Comparison of ENCODE assay signal across 8 cellular contexts in the genomic region with DNA sequence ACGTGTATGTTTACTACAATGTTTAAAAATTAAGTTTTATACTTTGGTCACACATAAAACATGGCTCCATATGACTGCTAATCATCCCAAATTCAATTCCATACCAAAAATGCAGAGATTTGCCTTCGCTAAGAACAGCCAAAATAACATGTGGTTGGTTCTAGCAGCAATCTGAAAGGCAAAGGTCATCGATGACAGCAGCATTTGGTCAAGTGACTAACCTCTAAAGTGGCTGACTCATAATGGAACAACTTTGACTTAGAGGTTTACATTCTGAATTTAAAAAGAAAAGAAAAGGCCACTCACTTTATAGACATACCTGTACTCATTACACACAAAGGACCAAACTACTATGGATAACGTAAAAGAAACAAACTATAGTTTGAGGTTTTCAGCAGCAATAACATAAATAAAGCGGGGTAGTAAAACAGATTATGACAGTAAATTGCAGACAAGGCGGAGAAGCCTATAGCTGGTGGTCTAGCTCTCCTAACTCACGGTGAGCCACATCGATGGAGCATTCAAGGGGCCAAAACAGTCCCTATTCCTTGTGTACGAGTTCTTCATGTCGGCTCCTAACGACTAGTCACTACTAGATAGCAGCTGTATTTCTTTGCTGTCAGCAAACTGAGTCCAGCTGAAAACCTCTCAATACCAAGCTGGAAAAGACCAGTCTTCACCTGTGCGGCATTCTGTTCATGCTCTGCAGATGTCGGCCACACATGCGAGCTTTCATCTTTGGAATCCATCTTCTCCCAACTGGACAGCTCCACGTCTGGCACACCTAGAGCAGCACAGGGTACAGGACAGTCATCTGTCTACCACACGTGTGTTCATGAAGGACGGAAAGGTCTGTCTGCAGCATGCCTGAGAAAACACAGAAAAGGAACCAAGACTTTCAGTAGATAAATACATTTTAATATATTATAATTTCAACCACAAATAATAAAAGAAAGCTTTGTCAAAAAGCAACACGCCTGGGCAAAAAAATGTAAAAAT. TPM values are rescaled to one million over a fixed set of nuclear protein-coding genes. Genes with fewer than 3 reads are reported as not detected.
DNase-seq lines count a peak whose midpoint lies in the region; ATAC-seq and TF ChIP-seq lines count a peak whose summit lies in the region.

No MANE protein-coding gene starts in this region.

- ATAC-seq in GM19452 (IDR thresholded peaks at IDR 0.05; ENCODE audit: unreplicated experiment) (peak; percentile 87), HG03378 (IDR thresholded peaks at IDR 0.05; ENCODE audit: unreplicated experiment) (peak; percentile 97)

- peaks cover 0 to 3% of the 10 kb centered on the region in 2 donors for H3K4me1 ChIP-seq in thyroid gland

- TF ChIP-seq CTCF in Calu3 (IDR thresholded peaks at IDR 0.05; ENCODE audit: unreplicated experiment) (no peak), thyroid gland (IDR thresholded peaks at IDR 0.05) (no peak)

- CTCF ChIA-PET in Calu3 (lab: Charles Lee): interaction anchor here (0.6 kb wide), 1 partner anchor 186 kb away, joined by 3 read pairs; no protein-coding TSS in a partner anchor

- intact Hi-C loops in Calu3 (cut with micrococcal nuclease; ENCODE audit: unreplicated experiment): no loop called here
- intact Hi-C loops in thyroid gland (cut with DNase I): no loop called here

- H3K9me3 ChIP-seq in thyroid gland: no peaks in the 10 kb centered on the region

- H3K36me3 ChIP-seq in thyroid gland: peaks cover 0 to 3% of the 10 kb centered on the region in 2 donors

- peak overlapping the region; percentile 27 for H3K27ac Mint-ChIP-seq in Calu3 (ENCODE audit: unreplicated experiment)

- no peaks in the 10 kb centered on the region for H3K9me3 Mint-ChIP-seq in Calu3 (ENCODE audit: low read depth, unreplicated experiment)

- no peaks in the 10 kb centered on the region for H3K27me3 ChIP-seq in thyroid gland

- WGBS in thyroid gland, 2 donors: 94 to 95% methylated on average over 18 of the region's 18 CpGs

- no peaks in the 10 kb centered on the region for H3K27me3 Mint-ChIP-seq in Calu3 (ENCODE audit: unreplicated experiment)

- H3K27ac ChIP-seq in thyroid gland: no peak overlapping the region

- BruUV-seq in Calu3 (replicated peaks; lab: Mats Ljungman, UMichigan): no TSS peak

- peaks cover 8% of the 10 kb centered on the region for H3K4me1 Mint-ChIP-seq in Calu3 (ENCODE audit: low read depth, unreplicated experiment)

- no peak overlapping the region for H3K4me3 Mint-ChIP-seq in Calu3 (ENCODE audit: low read depth, unreplicated experiment)

- H3K36me3 Mint-ChIP-seq in Calu3 (ENCODE audit: insufficient read depth, unreplicated experiment): no peaks in the 10 kb centered on the region

- H3K4me3 ChIP-seq in thyroid gland (replicated peaks in 1 of 3): no peak overlapping the region

- DNase-seq in Calu3: peak; percentile 22
- peak; percentile 75 for DNase-seq in amniotic epithelial cell (ENCODE audit: low read depth)
- peak; percentile 83 for DNase-seq in stromal cell of bone marrow (ENCODE audit: low read depth)
- no peak for DNase-seq in NCI-H2227 (lab: John Stamatoyannopoulos, UW; ENCODE audit: unreplicated experiment)
- no peak for DNase-seq in thyroid gland
- DNase-seq in stimulated activated naive CD4-positive, alpha-beta T cell (lab: John Stamatoyannopoulos, UW): no peak

- TF ChIP-seq POLR2A in thyroid gland (IDR thresholded peaks at IDR 0.05): no peak

RNA-seq across cellular contexts. Expression of gene PRDM10, which starts 42.1 kb away (rescaled TPM):
- total RNA-seq in Calu3 (2022) (5.0 and 8.1 TPM in 2 replicates), thyroid gland (10 to 100 TPM in 2 of 4 donors, 1 to 10 TPM in 2; 7.8 to 18.6 (median 9.7) TPM)

Comparison
In these comparisons a context has a peak if more than half of its experiments do, and no peak if none do; other contexts are left out.
1. DNase-seq: peak in Calu3 (single experiment), amniotic epithelial cell (single experiment) and stromal cell of bone marrow (single experiment); none in NCI-H2227 (single experiment), thyroid gland (0 of 2) and stimulated activated naive CD4-positive, alpha-beta T cell (0 of 6).